ENCODE assay signal across 8 cellular contexts in the genomic region with DNA sequence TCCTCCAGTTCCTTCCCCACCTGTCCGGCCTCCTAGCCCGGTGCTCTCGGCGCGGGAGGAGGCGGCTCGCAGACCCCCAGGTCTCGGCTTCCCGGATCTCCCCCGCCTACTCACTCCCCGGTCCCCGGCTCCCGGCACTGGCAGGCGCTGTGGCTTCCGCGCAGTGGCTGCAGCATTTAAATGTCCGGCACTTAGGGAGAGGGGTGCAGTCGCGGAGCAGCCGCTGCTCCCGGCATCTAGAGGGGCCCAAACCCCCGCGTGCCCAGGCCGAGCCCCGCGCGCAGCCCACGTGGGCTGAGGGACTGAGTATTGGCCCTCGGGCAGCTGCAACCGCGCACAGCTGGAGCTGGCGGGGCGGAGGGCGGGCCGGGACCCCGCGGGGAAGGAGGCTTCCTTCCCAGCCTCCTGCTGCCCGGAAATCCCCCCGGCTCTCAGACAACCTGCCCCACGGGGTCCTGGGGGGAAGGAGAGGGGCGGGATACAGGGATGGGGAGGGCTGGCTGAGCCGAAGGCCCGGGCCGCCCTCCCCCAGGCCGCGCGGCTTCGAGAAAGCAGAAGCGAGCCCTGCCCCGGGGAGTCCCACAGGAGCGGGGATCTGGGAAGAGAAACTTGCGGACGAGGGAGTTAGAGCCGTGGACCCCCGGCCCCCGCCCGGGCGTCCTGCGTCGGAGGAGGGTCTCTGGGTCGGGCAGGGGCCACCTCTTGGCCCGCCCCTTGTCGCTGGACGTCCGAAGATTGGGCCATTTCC. TPM values are rescaled to one million over a fixed set of nuclear protein-coding genes. Genes with fewer than 3 reads are reported as not detected.
A peak's percentile ranks its signal among the peaks of the same experiment; 100 is the strongest.
DNase-seq lines count a peak whose midpoint lies in the region; ATAC-seq and TF ChIP-seq lines count a peak whose summit lies in the region.

No MANE protein-coding gene starts in this region.

- intact Hi-C loops in activated CD8-positive, alpha-beta T cell treated with anti-CD3 and anti-CD28 coated beads for 36 hours (cut with micrococcal nuclease), result no loop called here
- intact Hi-C loops in posterior vena cava (cut with DNase I), result no loop called here

- H3K27me3 ChIP-seq in H7 (ENCODE audit: control insufficient read depth, insufficient read depth, low read length) (peaks cover 15% of the 10 kb centered on the region), right atrium auricular region (peaks cover 23 to 35% of the 10 kb centered on the region in 2 donors), skeletal muscle tissue (ENCODE audit: control insufficient read depth in 3 of 3, insufficient read depth in 3 of 3, low read length in 3 of 3) (peaks cover 57 to 80% (median 74%) of the 10 kb centered on the region in 3 donors)

- peak; percentile 92 for DNase-seq in H7
- DNase-seq in activated CD8-positive, alpha-beta T cell treated with anti-CD3 and anti-CD28 coated beads for 36 hours, result no peak
- DNase-seq in right atrium auricular region (ENCODE audit: low spot score), result no peak
- no peak for DNase-seq in posterior vena cava (ENCODE audit: low spot score)
- no peak for DNase-seq in amniotic stem cell (lab: John Stamatoyannopoulos, UW)

- H3K4me3 ChIP-seq in H7 (ENCODE audit: insufficient read depth, low read depth, low read length), result peak overlapping the region; percentile 78
- peak overlapping the region; percentile 34 to 48 for H3K4me3 ChIP-seq in right atrium auricular region
- peak overlapping the region in 2 of 3 donors; percentile 49 to 56 for H3K4me3 ChIP-seq in skeletal muscle tissue (ENCODE audit: low read length in 3 of 3)

- CTCF ChIA-PET in activated CD8-positive, alpha-beta T cell treated with anti-CD3 and anti-CD28 coated beads for 36 hours (lab: Charles Lee), result interaction anchor here (0.7 to 4.5 kb wide), 5 partner anchors 13 to 84 kb away, joined by 3 to 64 read pairs (median 6); no protein-coding TSS in a partner anchor

- peak overlapping the region in 1 of 3 donors; percentile 3 for H3K9ac ChIP-seq in skeletal muscle tissue (ENCODE audit: low read depth in 1 of 3, low read length in 3 of 3)

- POLR2A ChIA-PET in activated CD8-positive, alpha-beta T cell treated with anti-CD3 and anti-CD28 coated beads for 36 hours (lab: Charles Lee), result interaction anchor here (1.4 kb wide), 1 partner anchor 14 kb away, joined by 5 read pairs; no protein-coding TSS in a partner anchor

- no peak for TF ChIP-seq CTCF in 22Rv1 (IDR thresholded peaks at IDR 0.05)
- TF ChIP-seq CTCF in activated CD8-positive, alpha-beta T cell treated with anti-CD3 and anti-CD28 coated beads for 36 hours (IDR thresholded peaks at IDR 0.05), result no peak
- no peak for TF ChIP-seq CTCF in right atrium auricular region (IDR thresholded peaks at IDR 0.05)

- H3K27ac ChIP-seq in 22Rv1, result peak overlapping the region; percentile 84
- no peak overlapping the region for H3K27ac ChIP-seq in right atrium auricular region
- no peak overlapping the region for H3K27ac ChIP-seq in skeletal muscle tissue (ENCODE audit: low read depth, low read length)

- peaks cover 0 to 22% of the 10 kb centered on the region in 2 donors for H3K4me1 ChIP-seq in right atrium auricular region
- peaks cover 5 to 7% (median 6%) of the 10 kb centered on the region in 3 donors for H3K4me1 ChIP-seq in skeletal muscle tissue (ENCODE audit: control insufficient read depth in 3 of 3, insufficient read depth in 3 of 3, low read length in 3 of 3)

- 0 out of 2 replicates have a peak, but pooled peaks cover 1% of the 10 kb centered on the region for H3K36me3 ChIP-seq in H7 (replicated peaks; ENCODE audit: control insufficient read depth, insufficient read depth, low read length)
- no peaks in the 10 kb centered on the region for H3K36me3 ChIP-seq in right atrium auricular region
- no peaks in the 10 kb centered on the region for H3K36me3 ChIP-seq in skeletal muscle tissue (ENCODE audit: control insufficient read depth in 3 of 3, insufficient read depth in 3 of 3, low read length in 3 of 3)

- H3K27me3 Mint-ChIP-seq in activated CD8-positive, alpha-beta T cell treated with anti-CD3 and anti-CD28 coated beads for 36 hours, result peaks cover 37% of the 10 kb centered on the region

- peak overlapping the region; percentile 69 for H3K4me3 Mint-ChIP-seq in activated CD8-positive, alpha-beta T cell treated with anti-CD3 and anti-CD28 coated beads for 36 hours

- no peaks in the 10 kb centered on the region for H3K36me3 Mint-ChIP-seq in activated CD8-positive, alpha-beta T cell treated with anti-CD3 and anti-CD28 coated beads for 36 hours (ENCODE audit: low read depth)

- peaks cover 15% of the 10 kb centered on the region for H3K4me1 Mint-ChIP-seq in activated CD8-positive, alpha-beta T cell treated with anti-CD3 and anti-CD28 coated beads for 36 hours (ENCODE audit: low read depth)

- no peak overlapping the region for H3K27ac Mint-ChIP-seq in activated CD8-positive, alpha-beta T cell treated with anti-CD3 and anti-CD28 coated beads for 36 hours

- no peaks in the 10 kb centered on the region for H3K9me3 Mint-ChIP-seq in activated CD8-positive, alpha-beta T cell treated with anti-CD3 and anti-CD28 coated beads for 36 hours

- ATAC-seq in activated CD8-positive, alpha-beta T cell treated with anti-CD3 and anti-CD28 coated beads for 36 hours, result peak; percentile 41
- ATAC-seq in GM21528 (IDR thresholded peaks at IDR 0.05; ENCODE audit: low FRiP score, unreplicated experiment), result no peak

- H3K9me3 ChIP-seq in right atrium auricular region, result no peaks in the 10 kb centered on the region
- H3K9me3 ChIP-seq in skeletal muscle tissue (ENCODE audit: control insufficient read depth in 3 of 3, low read length in 3 of 3), result no peaks in the 10 kb centered on the region

RNA-seq across cellular contexts. Expression of a gene that starts 0.4 kb away (rescaled TPM):
- total RNA-seq in H7 (2014; rRNA removed; shearing (Covaris generic)), result 18.4 and 18.7 TPM in 2 replicates
- total RNA-seq in activated CD8-positive, alpha-beta T cell treated with anti-CD3 and anti-CD28 coated beads for 36 hours, result 1 to 10 TPM; 1.1 to 1.5 TPM
- total RNA-seq in right atrium auricular region (1 to 10 TPM in 1 of 2 donors, under 1 TPM in 1; 0.30 to 1.7 TPM), skeletal muscle tissue (0.52 TPM), posterior vena cava (1 to 10 TPM; 4.7 to 5.6 TPM)

RNA-seq across cellular contexts. Expression of a gene that starts 9.2 kb away (rescaled TPM):
- 0.69 and 2.0 TPM in 2 replicates for total RNA-seq in H7 (2014; rRNA removed; shearing (Covaris generic))
- total RNA-seq in activated CD8-positive, alpha-beta T cell treated with anti-CD3 and anti-CD28 coated beads for 36 hours, result under 1 TPM; 0.77 to 0.92 TPM
- total RNA-seq in right atrium auricular region (under 1 TPM in 1 of 2 donors, not detected in 1; 0.28 TPM), skeletal muscle tissue (not detected), posterior vena cava (under 1 TPM in 1 of 2 donors, not detected in 1; 0.10 TPM)

RNA-seq across cellular contexts. Expression of a gene that starts 19.5 kb away (rescaled TPM):
- 7.9 and 9.9 TPM in 2 replicates for total RNA-seq in H7 (2014; rRNA removed; shearing (Covaris generic))
- 100 to 1,000 TPM; 971 to 974 TPM for total RNA-seq in activated CD8-positive, alpha-beta T cell treated with anti-CD3 and anti-CD28 coated beads for 36 hours
- total RNA-seq in right atrium auricular region (10 to 100 TPM; 52.9 to 56.0 TPM), skeletal muscle tissue (25.1 TPM), posterior vena cava (10 to 100 TPM; 56.8 to 65.4 TPM)

RNA-seq across cellular contexts. Expression of a gene that starts 22.1 kb away (rescaled TPM):
- 69.1 and 81.4 TPM in 2 replicates for total RNA-seq in H7 (2014; rRNA removed; shearing (Covaris generic))
- 10 to 100 TPM; 55.4 to 56.6 TPM for total RNA-seq in activated CD8-positive, alpha-beta T cell treated with anti-CD3 and anti-CD28 coated beads for 36 hours
- total RNA-seq in right atrium auricular region, result 10 to 100 TPM in 1 of 2 donors, 1 to 10 TPM in 1; 7.4 to 12.6 TPM
- 15.7 TPM for total RNA-seq in skeletal muscle tissue
- 10 to 100 TPM; 21.6 to 25.7 TPM for total RNA-seq in posterior vena cava

RNA-seq across cellular contexts. Expression of a gene that starts 22.2 kb away (rescaled TPM):
- total RNA-seq in H7 (2014; rRNA removed; shearing (Covaris generic)), result 114 and 156 TPM in 2 replicates
- total RNA-seq in activated CD8-positive, alpha-beta T cell treated with anti-CD3 and anti-CD28 coated beads for 36 hours, result 10 to 100 TPM; 24.2 to 24.8 TPM
- total RNA-seq in right atrium auricular region, result 10 to 100 TPM; 22.5 to 33.1 TPM
- total RNA-seq in skeletal muscle tissue, result 14.1 TPM
- 100 to 1,000 TPM in 1 of 2 donors, 10 to 100 TPM in 1; 63.3 to 104 TPM for total RNA-seq in posterior vena cava

Comparison
In these comparisons a context has a peak if more than half of its experiments do, and no peak if none do; other contexts are left out.
1. RNA of a gene that starts 19.5 kb away (total RNA-seq): 971 to 974 TPM in activated CD8-positive, alpha-beta T cell treated with anti-CD3 and anti-CD28 coated beads for 36 hours; 56.8 to 65.4 TPM in posterior vena cava, 52.9 to 56.0 TPM in right atrium auricular region, 25.1 TPM in skeletal muscle tissue (single experiment) and 7.9 to 9.9 TPM in H7; every median in the first group is over 10 times any median in the second.
2. Peak in every context shown above with its lines, with median percentiles within 50 percentile points of each other: H3K4me3 ChIP-seq.